In genomic region chr18:40760251-40760650, GRCh38 we compare ENCODE assay signal across 30 cellular contexts.
"Had no signal": no experiment of that assay in that cellular context is flagged by ENCODE, and none has a peak within 500 bp of the region (broad histone marks: within the 10 kb centered on the region; RNA-seq: fewer than 3 reads in every experiment).

No MANE protein-coding gene starts in this region.

- H3K4me3 Mint-ChIP-seq: natural killer cell; nephron; neural progenitor cell; stimulated activated memory B cell treated with anti-CD40 and anti-IgM and Interleukin-4, amounts not matched to agents 10 μg/mL and 1 μg/mL and 100 μg/mL, for 72 hours; stimulated activated naive CD8-positive, alpha-beta T cell treated with anti-CD3 and anti-CD28 coated beads, Interleukin-15, amount 100 ng/mL, for 72 hours had no signal

- H3K9me3 ChIP-seq: ovary, psoas muscle, suprapubic skin, testis, tibial artery, transverse colon, upper lobe of left lung, vagina had no signal

- H2AFZ ChIP-seq: neural progenitor cell, parathyroid adenoma had no signal

- H3K9me3 Mint-ChIP-seq: nephron, neural progenitor cell had no signal

- H3K27me3 ChIP-seq: neural progenitor cell, ovary, spleen, suprapubic skin, testis, tibial artery, transverse colon, upper lobe of left lung, vagina had no signal

- H3K4me1 Mint-ChIP-seq: natural killer cell; nephron; neural progenitor cell; stimulated activated memory B cell treated with anti-CD40 and anti-IgM and Interleukin-4, amounts not matched to agents 10 μg/mL and 1 μg/mL and 100 μg/mL, for 72 hours; stimulated activated naive CD8-positive, alpha-beta T cell treated with anti-CD3 and anti-CD28 coated beads, Interleukin-15, amount 100 ng/mL, for 72 hours had no signal

- H3K36me3 ChIP-seq: neural progenitor cell, ovary, spleen, suprapubic skin, tibial artery, transverse colon, upper lobe of left lung, vagina had no signal

- H3K27me3 Mint-ChIP-seq: progenitor cell of endocrine pancreas; stimulated activated memory B cell treated with anti-CD40 and anti-IgM and Interleukin-4, amounts not matched to agents 10 μg/mL and 1 μg/mL and 100 μg/mL, for 72 hours; stimulated activated naive CD8-positive, alpha-beta T cell treated with anti-CD3 and anti-CD28 coated beads, Interleukin-15, amount 100 ng/mL, for 72 hours had no signal

- H3K27ac ChIP-seq: neural progenitor cell, ovary, parathyroid adenoma, psoas muscle, skin epidermis, spleen, suprapubic skin, testis, tibial artery, transverse colon, upper lobe of left lung, vagina had no signal

- H3K4me1 ChIP-seq: neural progenitor cell, parathyroid adenoma, psoas muscle, spleen, suprapubic skin, testis, tibial artery, transverse colon, upper lobe of left lung, vagina had no signal

- FAIRE-seq: urothelium cell line had no signal

- ATAC-seq: natural killer cell; psoas muscle; right cardiac atrium; sciatic nerve; stimulated activated memory B cell treated with anti-CD40 and anti-IgM and Interleukin-4, amounts not matched to agents 10 μg/mL and 1 μg/mL and 100 μg/mL, for 72 hours; stimulated activated naive CD8-positive, alpha-beta T cell treated with anti-CD3 and anti-CD28 coated beads, Interleukin-15, amount 100 ng/mL, for 72 hours; stimulated activated naive CD8-positive, alpha-beta T cell treated with anti-CD3 and anti-CD28 coated beads, Interleukin-15, Interleukin-2, amounts not matched to agents 100 U/mL and 50 U/mL, for 24 hours had no signal

- H3K36me3 Mint-ChIP-seq: natural killer cell; neural progenitor cell; stimulated activated memory B cell treated with anti-CD40 and anti-IgM and Interleukin-4, amounts not matched to agents 10 μg/mL and 1 μg/mL and 100 μg/mL, for 72 hours had no signal

- H3K79me2 ChIP-seq: parathyroid adenoma had no signal

- H3K9ac ChIP-seq: neural progenitor cell, parathyroid adenoma had no signal

- H3K27ac Mint-ChIP-seq: natural killer cell; nephron; neural progenitor cell; progenitor cell of endocrine pancreas; stimulated activated memory B cell treated with anti-CD40 and anti-IgM and Interleukin-4, amounts not matched to agents 10 μg/mL and 1 μg/mL and 100 μg/mL, for 72 hours; stimulated activated naive CD8-positive, alpha-beta T cell treated with anti-CD3 and anti-CD28 coated beads, Interleukin-15, amount 100 ng/mL, for 72 hours had no signal

- H3K4me3 ChIP-seq: neural progenitor cell, ovary, psoas muscle, skin epidermis, smooth muscle cell, spleen, suprapubic skin, testis, tibial artery, transverse colon, upper lobe of left lung, vagina had no signal

- DNase-seq: natural killer cell; occipital lobe; ovary; psoas muscle; right cardiac atrium; spleen; stimulated activated CD4-positive, alpha-beta T cell treated with anti-CD3 and anti-CD28 coated beads, Interleukin-12 subunit alpha, Interleukin-12 subunit beta, amount 100 ng/mL, for 4 hours; stimulated activated CD4-positive, alpha-beta T cell treated with anti-CD3 and anti-CD28 coated beads, Interleukin-1b, Interleukin-23, amount 100 ng/mL, for 48 hours; stimulated activated CD4-positive, alpha-beta T cell treated with anti-CD3 and anti-CD28 coated beads, Interleukin-4, amount 100 ng/mL, for 1 hour; stimulated activated CD4-positive, alpha-beta T cell treated with anti-CD3 and anti-CD28 coated beads, Interleukin-4, amount 100 ng/mL, for 4 hours; stimulated activated CD8-positive, alpha-beta memory T cell treated with anti-CD3 and anti-CD28 coated beads, Interleukin-4, amount 100 ng/mL, for 48 hours; stimulated activated naive CD4-positive, alpha-beta T cell; stimulated activated naive CD8-positive, alpha-beta T cell treated with anti-CD3 and anti-CD28 coated beads, Interleukin-15, amount 100 ng/mL, for 72 hours; stimulated activated naive CD8-positive, alpha-beta T cell treated with anti-CD3 and anti-CD28 coated beads, Interleukin-15, Interleukin-2, amounts not matched to agents 100 U/mL and 50 U/mL, for 24 hours; substantia nigra; testis; tibial artery; transverse colon; upper lobe of left lung had no signal

- H3K4me2 ChIP-seq: neural progenitor cell, smooth muscle cell had no signal
